10 cellular contexts compared by ENCODE assay signal in the genomic region with DNA sequence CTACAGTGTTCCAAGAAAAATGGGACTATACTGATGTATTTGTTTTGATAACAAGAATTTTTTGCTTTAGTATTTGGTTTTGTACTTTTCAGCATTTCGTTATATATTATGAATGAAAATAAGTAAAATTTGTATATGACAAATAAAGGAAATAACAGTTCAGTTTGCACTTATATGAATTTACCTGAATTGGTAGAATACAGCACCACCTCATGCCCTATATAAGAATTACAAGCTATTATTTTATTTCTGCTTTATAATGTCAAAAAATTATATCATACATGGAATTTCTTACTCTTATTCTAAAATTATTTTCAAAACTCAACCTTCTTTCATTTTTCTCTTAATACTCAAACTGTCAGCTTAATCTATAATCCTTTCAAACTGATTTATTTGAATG. TPM values are rescaled to one million over a fixed set of nuclear protein-coding genes. Genes with fewer than 3 reads are reported as not detected.
DNase-seq lines count a peak whose midpoint lies in the region; ATAC-seq and TF ChIP-seq lines count a peak whose summit lies in the region.
"Had no signal": no experiment of that assay in that cellular context is flagged by ENCODE, and none has a peak within 500 bp of the region (broad histone marks: within the 10 kb centered on the region; RNA-seq: fewer than 3 reads in every experiment).

No MANE protein-coding gene starts in this region.

- H2BK5ac ChIP-seq in IMR-90 (ENCODE audit: low read depth, low read length, poor library complexity, severe bottlenecking), result no peak overlapping the region

- no peak overlapping the region for H3K27ac ChIP-seq in CD8-positive, alpha-beta T cell (ENCODE audit: low read depth, low read length)
- no peak overlapping the region for H3K27ac ChIP-seq in IMR-90 (ENCODE audit: insufficient read depth, low read length)
- no peak overlapping the region for H3K27ac ChIP-seq in lower lobe of right lung

- peaks cover 17% of the 10 kb centered on the region for H3K36me3 Mint-ChIP-seq in CD8-positive, alpha-beta T cell

- no peak overlapping the region for H3K56ac ChIP-seq in IMR-90 (ENCODE audit: extremely low read depth, insufficient read depth, low read length)

- H3K9me3 ChIP-seq in CD8-positive, alpha-beta T cell (ENCODE audit: low read length), result no peaks in the 10 kb centered on the region
- H3K9me3 ChIP-seq in IMR-90 (ENCODE audit: control insufficient read depth, insufficient read depth, low read length) (no peaks in the 10 kb centered on the region), lower lobe of right lung (no peaks in the 10 kb centered on the region)

- H3K4me2 ChIP-seq in IMR-90 (ENCODE audit: low read depth, low read length), result no peak overlapping the region

- no peaks in the 10 kb centered on the region for H3K4me1 Mint-ChIP-seq in CD8-positive, alpha-beta T cell (ENCODE audit: low read depth)
- H3K4me1 Mint-ChIP-seq: memory B cell had no signal

- H3K79me1 ChIP-seq in IMR-90 (ENCODE audit: low read depth in 1 of 2, low read length in 2 of 2), result no peaks in the 10 kb centered on the region

- no peak overlapping the region for H2BK20ac ChIP-seq in IMR-90 (ENCODE audit: low read depth, low read length)

- CTCF ChIA-PET in CD8-positive, alpha-beta T cell (lab: Charles Lee), result interaction anchor here (1.1 to 2.8 kb wide), 3 partner anchors 9 to 696 kb away, joined by 3 to 19 read pairs (median 4); no protein-coding TSS in a partner anchor
- CTCF ChIA-PET in IMR-90 (lab: Yijun Ruan, JAX), result interaction anchor here (0.6 to 2.1 kb wide), 5 partner anchors 10 to 718 kb away, joined by 3 to 9 read pairs (median 3); no protein-coding TSS in a partner anchor

- H3K9me1 ChIP-seq in IMR-90 (ENCODE audit: insufficient read depth, low read length), result no peaks in the 10 kb centered on the region

- no peak overlapping the region for H3K14ac ChIP-seq in IMR-90 (replicated peaks; ENCODE audit: low read depth, low read length)

- no peak overlapping the region for H3K18ac ChIP-seq in IMR-90 (ENCODE audit: low read depth, low read length)

- no peak overlapping the region for H4K91ac ChIP-seq in IMR-90 (ENCODE audit: insufficient read depth, low read depth, low read length)

- no peak overlapping the region for H2AK9ac ChIP-seq in IMR-90 (replicated peaks; ENCODE audit: low read depth, low read length, poor library complexity)

- H3K27me3 ChIP-seq in CD8-positive, alpha-beta T cell (ENCODE audit: insufficient read depth, low read length), result no peaks in the 10 kb centered on the region
- H3K27me3 ChIP-seq in IMR-90 (ENCODE audit: control insufficient read depth, insufficient read depth, low read length) (no peaks in the 10 kb centered on the region), lower lobe of right lung (ENCODE audit: low read depth) (no peaks in the 10 kb centered on the region)

- no peak for ATAC-seq in CD8-positive, alpha-beta T cell
- ATAC-seq in IMR-90 (ENCODE audit: low read depth), result peak; percentile 66
- ATAC-seq in lower lobe of right lung, result no peak
- no peak for ATAC-seq in HG02885 (IDR thresholded peaks at IDR 0.05; ENCODE audit: poor library complexity, unreplicated experiment)

- no peak overlapping the region for H4K8ac ChIP-seq in IMR-90 (ENCODE audit: low read depth in 2 of 2, low read length in 2 of 2)

- H3K4ac ChIP-seq in IMR-90 (ENCODE audit: low read depth, low read length), result no peak overlapping the region

- H3K23ac ChIP-seq in IMR-90 (ENCODE audit: low read depth, low read length), result no peak overlapping the region

- H4K5ac ChIP-seq in IMR-90 (ENCODE audit: low read depth, low read length), result no peak overlapping the region

- no peak overlapping the region for H2AK5ac ChIP-seq in IMR-90 (ENCODE audit: low read depth, low read length)

- TF ChIP-seq RAD21 in IMR-90 (IDR thresholded peaks at IDR 0.05; ENCODE audit: low read length), result peak; percentile 60

- no peak overlapping the region for H3K4me3 Mint-ChIP-seq in CD8-positive, alpha-beta T cell
- H3K4me3 Mint-ChIP-seq: memory B cell had no signal

- no peaks in the 10 kb centered on the region for H3K4me1 ChIP-seq in CD8-positive, alpha-beta T cell (ENCODE audit: insufficient read depth, low read length)
- H3K4me1 ChIP-seq in IMR-90 (ENCODE audit: control insufficient read depth, insufficient read depth, low read length), result peaks cover 1% of the 10 kb centered on the region; the same call in 1 of the 2 replicates
- no peaks in the 10 kb centered on the region for H3K4me1 ChIP-seq in lower lobe of right lung

- H3K27ac Mint-ChIP-seq in CD8-positive, alpha-beta T cell, result no peak overlapping the region
- H3K27ac Mint-ChIP-seq: memory B cell had no signal

- intact Hi-C loops in CD8-positive, alpha-beta T cell (cut with DNase I, micrococcal nuclease), result loop anchor here (1.0 to 2.0 kb wide), 2 partner anchors 697 kb away; no protein-coding TSS in a partner anchor
- intact Hi-C loops in IMR-90 (cut with micrococcal nuclease), result loop anchor here (5.0 to 10.0 kb wide), 3 partner anchors 211 to 696 kb away; no protein-coding TSS in a partner anchor
- intact Hi-C loops in lower lobe of right lung (cut with DNase I), result no loop called here

- in situ Hi-C loops in IMR-90 (cut with MboI; ENCODE audit: low sequenced_read_pairs) (loop anchor here (25.0 kb wide), 1 partner anchor 701 kb away; no protein-coding TSS in a partner anchor), astrocyte of the spinal cord (cut with HindIII; ENCODE audit: low sequenced_read_pairs) (no loop called here)

- peak; percentile 71 for TF ChIP-seq CTCF in CD8-positive, alpha-beta T cell (IDR thresholded peaks at IDR 0.05)
- TF ChIP-seq CTCF in IMR-90 (conservative IDR thresholded peaks at IDR 0.05; ENCODE audit: low read depth, low read length) (peak; percentile 55), astrocyte of the spinal cord (IDR thresholded peaks at IDR 0.05; ENCODE audit: low read depth, low read length) (peak; percentile 26), lower lobe of right lung (IDR thresholded peaks at IDR 0.05) (peak; percentile 35)

- H3K9ac ChIP-seq in IMR-90 (ENCODE audit: low read depth, low read length), result no peak overlapping the region

- DNase-seq in CD8-positive, alpha-beta T cell, result no peak
- DNase-seq in IMR-90 (peak; percentile 15), astrocyte of the spinal cord (ENCODE audit: low read depth, low spot score) (peak; percentile 21), lower lobe of right lung (no peak), activated gamma-delta T cell treated with Interleukin-2 at 50 U/mL for 16 hours (no peak), OCI-M2 (lab: John Stamatoyannopoulos, UW; ENCODE audit: unreplicated experiment) (no peak), hippocampal formation (lab: John Stamatoyannopoulos, UW) (no peak)
- DNase-seq: amniotic stem cell had no signal

- TF ChIP-seq POLR2A in IMR-90 (IDR thresholded peaks at IDR 0.05; ENCODE audit: low read depth, low read length), result no peak

- H2BK120ac ChIP-seq in IMR-90 (ENCODE audit: low read depth, low read length), result no peak overlapping the region

- no peaks in the 10 kb centered on the region for H3K36me3 ChIP-seq in CD8-positive, alpha-beta T cell (ENCODE audit: insufficient read depth, low read length)
- H3K36me3 ChIP-seq in IMR-90 (ENCODE audit: control insufficient read depth, insufficient read depth, low read length) (no peaks in the 10 kb centered on the region; the same call in 1 of the 2 replicates), lower lobe of right lung (peaks cover 32% of the 10 kb centered on the region)

- no peak overlapping the region for H3K4me3 ChIP-seq in CD8-positive, alpha-beta T cell (ENCODE audit: low read depth, low read length)
- H3K4me3 ChIP-seq in IMR-90 (ENCODE audit: insufficient read depth, low read depth, low read length), result no peak overlapping the region
- no peak overlapping the region for H3K4me3 ChIP-seq in astrocyte of the spinal cord (ENCODE audit: low read depth, low read length)
- no peak overlapping the region for H3K4me3 ChIP-seq in lower lobe of right lung

- no peaks in the 10 kb centered on the region for H3K9me3 Mint-ChIP-seq in CD8-positive, alpha-beta T cell
- H3K9me3 Mint-ChIP-seq: memory B cell had no signal

- no CpG with 5 or more reads among the region's 1 CpG for WGBS in IMR-90 (ENCODE audit: extremely low coverage in 2 of 2, insufficient read length in 1 of 2), 2 experiments

- no peaks in the 10 kb centered on the region for H4K20me1 ChIP-seq in IMR-90 (ENCODE audit: insufficient read depth, low read length)

- H2AFZ ChIP-seq in IMR-90 (replicated peaks; ENCODE audit: low read length, poor library complexity), result no peak overlapping the region

- BruUV-seq in IMR-90 (replicated peaks; lab: Mats Ljungman, UMichigan), result no TSS peak

- H3K27me3 Mint-ChIP-seq in CD8-positive, alpha-beta T cell (ENCODE audit: low read depth), result no peaks in the 10 kb centered on the region
- H3K27me3 Mint-ChIP-seq: memory B cell had no signal

- H2BK15ac ChIP-seq in IMR-90 (ENCODE audit: low read depth, low read length), result no peak overlapping the region

- POLR2A ChIA-PET in CD8-positive, alpha-beta T cell (lab: Charles Lee), result no interaction called here
- POLR2A ChIA-PET in IMR-90 (lab: Charles Lee; ENCODE audit: unreplicated experiment), result no interaction called here

- dilution Hi-C loops in IMR-90 (cut with HindIII; ENCODE audit: low sequenced_read_pairs, unreplicated experiment), result no loop called here

TF ChIP-seq in IMR-90, 13 proteins besides CTCF, POLR2A, EP300 and RAD21 (continues in another document):
- TF ChIP-seq CHD1 (IDR thresholded peaks at IDR 0.05; ENCODE audit: low read depth, low read length), result no peak
- peak; percentile 36; the same call in 1 of the 2 replicates for TF ChIP-seq SMC3 (IDR thresholded peaks at IDR 0.05; ENCODE audit: low read depth, low read length)
- TF ChIP-seq MAZ (IDR thresholded peaks at IDR 0.05; ENCODE audit: borderline replicate concordance, low read depth, low read length), result no peak

RNA-seq across cellular contexts. Expression of gene EFCAB7, which starts 14.6 kb away (rescaled TPM):
- total RNA-seq in CD8-positive, alpha-beta T cell, result 1 to 10 TPM; 6.5 to 8.2 TPM
- total RNA-seq in IMR-90 (2012; rRNA removed), result 2.3 and 6.7 TPM in 2 replicates
- polyA plus RNA-seq in IMR-90 (2012; rRNA removed), result 1.5 and 2.3 TPM in 2 replicates
- polyA plus RNA-seq in IMR-90 (2012; cell fraction: cytosol; rRNA removed), result 0.18 and 0.19 TPM in 2 replicates
- 0.09 and 2.3 TPM in 2 replicates for polyA plus RNA-seq in IMR-90 (2012; cell fraction: nucleus; rRNA removed; ENCODE audit: low replicate concordance)
- 6.9 TPM for total RNA-seq in lower lobe of right lung

RNA-seq across cellular contexts. Expression of gene ITGB3BP, which starts 14.9 kb away (rescaled TPM):
- total RNA-seq in CD8-positive, alpha-beta T cell, result 1 to 10 TPM; 7.9 to 8.6 TPM
- total RNA-seq in IMR-90 (2012; rRNA removed) (8.1 and 15.8 TPM in 2 replicates), lower lobe of right lung (18.5 TPM)
- 10.8 and 11.9 TPM in 2 replicates for polyA plus RNA-seq in IMR-90 (2012; rRNA removed)
- 1.1 and 2.5 TPM in 2 replicates for polyA plus RNA-seq in IMR-90 (2012; cell fraction: cytosol; rRNA removed)
- polyA plus RNA-seq in IMR-90 (2012; cell fraction: nucleus; rRNA removed; ENCODE audit: low replicate concordance), result 1.3 and 9.6 TPM in 2 replicates

RNA-seq across cellular contexts. Expression of gene PGM1, which starts 55.3 kb away (rescaled TPM):
- 1 to 10 TPM; 4.3 to 5.0 TPM for total RNA-seq in CD8-positive, alpha-beta T cell
- total RNA-seq in IMR-90 (2012; rRNA removed) (82.5 and 94.5 TPM in 2 replicates), lower lobe of right lung (49.8 TPM)
- polyA plus RNA-seq in IMR-90 (2012; rRNA removed), result 35.8 and 42.6 TPM in 2 replicates
- 31.9 and 32.3 TPM in 2 replicates for polyA plus RNA-seq in IMR-90 (2012; cell fraction: cytosol; rRNA removed)
- polyA plus RNA-seq in IMR-90 (2012; cell fraction: nucleus; rRNA removed; ENCODE audit: low replicate concordance), result 12.6 and 24.0 TPM in 2 replicates

Comparison
In these comparisons a context has a peak if more than half of its experiments do, and no peak if none do; other contexts are left out.
1. DNase-seq: peak in IMR-90 (single experiment) and astrocyte of the spinal cord (single experiment); none in CD8-positive, alpha-beta T cell (0 of 7), lower lobe of right lung (single experiment), activated gamma-delta T cell treated with Interleukin-2 at 50 U/mL for 16 hours (single experiment), OCI-M2 (single experiment) and hippocampal formation (0 of 2).
2. Peak in every context shown above with its lines, with median percentiles within 50 percentile points of each other: CTCF ChIP-seq.